In the genomic region with DNA sequence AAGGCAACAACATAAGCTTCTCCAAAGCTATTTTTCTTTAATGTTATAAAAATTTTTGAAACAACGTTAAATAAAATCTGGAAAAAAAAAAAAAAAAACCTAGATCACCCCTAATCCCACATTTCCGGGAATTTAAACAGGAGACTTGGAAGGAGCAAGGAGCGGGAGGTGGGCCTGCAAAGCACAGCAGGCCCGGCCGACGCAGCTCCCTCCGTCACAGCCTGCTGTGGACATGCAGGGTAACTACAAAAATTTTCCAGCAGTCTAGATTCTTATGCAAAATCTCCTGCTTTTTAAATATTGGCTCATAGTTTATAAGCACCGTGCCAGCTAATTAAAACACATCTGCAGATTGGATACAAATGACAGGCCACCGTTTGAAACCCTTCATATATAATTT, we compare ENCODE assay signal across 6 cellular contexts. TPM values are rescaled to one million over a fixed set of nuclear protein-coding genes. Genes with fewer than 3 reads are reported as not detected.
"Had no signal": no experiment of that assay in that cellular context is flagged by ENCODE, and none has a peak within 500 bp of the region (broad histone marks: within the 10 kb centered on the region; RNA-seq: fewer than 3 reads in every experiment).

No MANE protein-coding gene starts in this region.

- H3K27ac ChIP-seq: GM23248 had no signal

- H3K4me3 ChIP-seq: GM23248 had no signal

- H3K27ac Mint-ChIP-seq: H9 had no signal

- DNase-seq: GM23248, GOT3, H9, HCEC 1CT, IMR-90 had no signal

- H3K9me3 Mint-ChIP-seq: H9 had no signal

- H3K4me3 Mint-ChIP-seq: H9 had no signal

- H3K9ac ChIP-seq: GM23248 had no signal

RNA-seq across cellular contexts. Expression of a gene that starts 23.5 kb away (rescaled TPM):
- total RNA-seq: H9, HT-29 had no signal
